Comparison of ENCODE assay signal across 19 cellular contexts in the genomic region with DNA sequence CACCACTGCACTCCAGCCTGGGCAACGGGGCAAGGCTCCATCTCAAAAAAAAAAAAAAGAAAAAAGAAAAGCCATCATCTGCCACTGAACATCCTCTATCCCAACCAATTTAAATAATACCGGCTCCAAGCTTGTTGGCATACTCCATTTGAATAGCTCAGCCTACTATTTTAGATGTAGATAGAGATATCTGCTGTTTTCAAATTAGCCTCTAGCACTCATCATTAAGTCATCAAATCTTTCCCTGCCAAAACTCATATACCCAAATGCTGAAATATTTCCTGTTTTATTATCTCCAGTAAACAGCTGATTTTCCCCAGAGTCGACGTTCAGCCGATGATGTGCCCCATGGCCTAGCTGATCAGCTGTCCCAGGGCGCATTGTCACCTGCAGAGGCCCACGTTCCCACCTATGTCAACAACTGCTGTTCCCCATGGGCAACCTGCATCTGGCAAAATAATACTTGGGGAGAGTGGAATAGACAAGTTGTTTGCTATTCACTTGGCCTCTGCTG. TPM values are rescaled to one million over a fixed set of nuclear protein-coding genes. Genes with fewer than 3 reads are reported as not detected.
DNase-seq lines count a peak whose midpoint lies in the region; TF ChIP-seq lines count a peak whose summit lies in the region.
"Had no signal": no experiment of that assay in that cellular context is flagged by ENCODE, and none has a peak within 500 bp of the region (broad histone marks: within the 10 kb centered on the region; RNA-seq: fewer than 3 reads in every experiment).

No MANE protein-coding gene starts in this region.

- H3K36me3 ChIP-seq in mesendoderm (ENCODE audit: control insufficient read depth, insufficient read depth, low read length): no peaks in the 10 kb centered on the region
- H3K36me3 ChIP-seq: Peyer's patch, SJCRH30 had no signal

- no peak overlapping the region for H4K5ac ChIP-seq in mesendoderm (ENCODE audit: low read length)

- H3K4ac ChIP-seq in mesendoderm (ENCODE audit: low read depth, low read length): no peak overlapping the region

- H4K8ac ChIP-seq in mesendoderm (ENCODE audit: low read depth, low read length): no peak overlapping the region

- DNase-seq in ELR (ENCODE audit: low read depth): peak; percentile 49
- peak; percentile 77 for DNase-seq in NCI-H146 (lab: John Stamatoyannopoulos, UW)
- peak; percentile 27 for DNase-seq in RPMI7951 (ENCODE audit: low read depth)
- DNase-seq in mesendoderm: no peak
- DNase-seq in substantia nigra (lab: John Stamatoyannopoulos, UW): no peak
- no peak for DNase-seq in GM13977 (ENCODE audit: low spot score)
- no peak for DNase-seq in DMS79 (lab: John Stamatoyannopoulos, UW)
- DNase-seq: CD4-positive, CD25-positive, alpha-beta regulatory T cell; COR-L47; KBM-7; NCI-H1105; NCI-H1694; NCI-H446; NCI-H774; Peyer's patch; SJCRH30; T-cell had no signal

- peak overlapping the region; percentile 66 for H3K23ac ChIP-seq in mesendoderm (ENCODE audit: low read length)

- H2BK15ac ChIP-seq in mesendoderm (replicated peaks; ENCODE audit: low read depth): no peak overlapping the region

- in situ Hi-C loops in GM13977 (cut with MboI; ENCODE audit: low pct_unique_long_range_greater_than_20kb, low sequenced_read_pairs, unreplicated experiment): no loop called here

- no peak overlapping the region for H3K4me2 ChIP-seq in mesendoderm (ENCODE audit: low read length)

- no peaks in the 10 kb centered on the region for H3K79me2 ChIP-seq in mesendoderm (ENCODE audit: control insufficient read depth, insufficient read depth, low read length)

- no peak overlapping the region for H3K4me3 ChIP-seq in mesendoderm (ENCODE audit: low read length)
- H3K4me3 ChIP-seq: Peyer's patch, SJCRH30 had no signal

- no peak overlapping the region for H2AK5ac ChIP-seq in mesendoderm (ENCODE audit: low read length)

- no peaks in the 10 kb centered on the region for H3K27me3 ChIP-seq in mesendoderm (ENCODE audit: insufficient read depth, low read length, poor library complexity)
- H3K27me3 ChIP-seq: Peyer's patch, SJCRH30 had no signal

- H3K27ac ChIP-seq in mesendoderm (ENCODE audit: low read depth, low read length) (no peak overlapping the region), substantia nigra (ENCODE audit: low read depth, low read length, poor library complexity, severe bottlenecking) (no peak overlapping the region)
- H3K27ac ChIP-seq: HL-60, Peyer's patch, SJCRH30 had no signal

- no peaks in the 10 kb centered on the region for H3K4me1 ChIP-seq in mesendoderm (ENCODE audit: control insufficient read depth, low read depth, low read length)
- H3K4me1 ChIP-seq: Peyer's patch had no signal

- H3K9ac ChIP-seq in mesendoderm (ENCODE audit: low read length): no peak overlapping the region

- H3K18ac ChIP-seq in mesendoderm (ENCODE audit: low read length): no peak overlapping the region

- no peak overlapping the region for H2BK120ac ChIP-seq in mesendoderm (ENCODE audit: low read depth, low read length)

- no peaks in the 10 kb centered on the region for H3K79me1 ChIP-seq in mesendoderm (ENCODE audit: low read length)

- no peak overlapping the region for H3K56ac ChIP-seq in mesendoderm (ENCODE audit: low read length)

- no peak for TF ChIP-seq CTCF in GM13977 (IDR thresholded peaks at IDR 0.05; ENCODE audit: extremely low read depth, insufficient read depth, missing control alignments)

- no CpG with 5 or more reads among the region's 7 CpGs for WGBS in mesendoderm (ENCODE audit: extremely low coverage, insufficient coverage, low lambda C conversion rate)

- H2BK5ac ChIP-seq in mesendoderm (ENCODE audit: low read length): no peak overlapping the region

RNA-seq across cellular contexts. Expression of a gene that starts 34.6 kb away (rescaled TPM):
- 43.3 and 51.1 TPM in 2 replicates for total RNA-seq in RPMI7951 (2014; rRNA removed; shearing (Covaris generic))
- 25.4 TPM for polyA plus RNA-seq in mesendoderm (2013, experiment 1 of 2)
- 32.2 TPM for polyA plus RNA-seq in mesendoderm (2013, experiment 2 of 2)
- total RNA-seq: HT-29 had no signal

Comparison
In these comparisons a context has a peak if more than half of its experiments do, and no peak if none do; other contexts are left out.
1. DNase-seq: peak in ELR (single experiment), NCI-H146 (single experiment) and RPMI7951 (single experiment); none in mesendoderm (single experiment), substantia nigra (0 of 49), GM13977 (single experiment) and DMS79 (single experiment).